Comparison of ENCODE assay signal across 8 cellular contexts in genomic region chr7:93707249-93707648, GRCh38.
"Had no signal": no experiment of that assay in that cellular context is flagged by ENCODE, and none has a peak within 500 bp of the region (broad histone marks: within the 10 kb centered on the region; RNA-seq: fewer than 3 reads in every experiment).

No MANE protein-coding gene starts in this region.

- FAIRE-seq: G401.6, GM12878, GM12891, GM12892, GM18507, GM19239 had no signal

- H3K4me3 ChIP-seq: GM12878 had no signal

- ATAC-seq: GM12878 had no signal

- DNase-seq: GDM1, GF-D8 had no signal
